15 cellular contexts compared by ENCODE assay signal in the genomic region with DNA sequence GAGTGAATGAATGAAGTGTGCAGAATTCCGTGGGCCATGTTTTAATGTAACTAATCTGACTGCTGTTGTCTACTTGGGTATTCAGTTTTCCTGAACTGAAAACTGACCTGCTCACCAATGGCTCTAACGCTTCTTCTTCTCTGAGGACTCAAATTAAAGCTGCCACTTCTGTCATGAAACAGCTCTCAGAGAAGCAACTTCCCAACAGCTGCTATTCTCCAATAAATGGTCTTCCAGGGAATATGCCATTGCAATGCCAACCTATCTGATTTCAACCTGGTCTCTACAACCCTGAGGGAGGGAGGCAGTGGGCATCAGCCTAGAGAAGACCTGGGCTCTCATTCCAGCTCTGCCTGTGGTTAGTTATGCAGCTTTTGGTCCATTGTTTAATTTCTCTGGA.
A peak's percentile ranks its signal among the peaks of the same experiment; 100 is the strongest.
DNase-seq lines count a peak whose midpoint lies in the region; ATAC-seq, FAIRE-seq and TF ChIP-seq lines count a peak whose summit lies in the region.
"Had no signal": no experiment of that assay in that cellular context is flagged by ENCODE, and none has a peak within 500 bp of the region (broad histone marks: within the 10 kb centered on the region; RNA-seq: fewer than 3 reads in every experiment).

No MANE protein-coding gene starts in this region.

- no peak overlapping the region for H3K4me3 Mint-ChIP-seq in neural progenitor cell
- H3K4me3 Mint-ChIP-seq: CD4-positive, CD25-positive, alpha-beta regulatory T cell; GM23338; IgD-negative memory B cell had no signal

- intact Hi-C loops in HepG2 (cut with micrococcal nuclease; ENCODE audit: unreplicated experiment) = no loop called here

- peak; percentile 22 for DNase-seq in NCI-H510A treated with DMSO at 0.1 percent for 48 hours (lab: John Stamatoyannopoulos, UW)
- no peak for DNase-seq in NCI-H510A (lab: John Stamatoyannopoulos, UW)
- peak; percentile 86 for DNase-seq in left kidney (ENCODE audit: low read depth, low spot score)
- no peak for DNase-seq in neural progenitor cell (ENCODE audit: low spot score)
- no peak for DNase-seq in SW480 (ENCODE audit: low spot score)
- DNase-seq in HepG2 (ENCODE audit: low spot score) = no peak
- DNase-seq: 8988T; CD4-positive, CD25-positive, alpha-beta regulatory T cell; DMS79; H7 had no signal

- H3K36me3 Mint-ChIP-seq in neural progenitor cell = peaks cover 3% of the 10 kb centered on the region
- H3K36me3 Mint-ChIP-seq: CD4-positive, CD25-positive, alpha-beta regulatory T cell; IgD-negative memory B cell had no signal

- no peak overlapping the region for H3K4me2 ChIP-seq in neural progenitor cell
- H3K4me2 ChIP-seq in HepG2 (ENCODE audit: low read depth, low read length) = no peak overlapping the region
- H3K4me2 ChIP-seq: BLaER1 treated with 17β-estradiol and CSF1 and Interleukin-3, amounts not matched to agents 10 nM and 100 nM; GM23338 had no signal

- WGBS in HepG2 (ENCODE audit: low lambda C conversion rate) = 48% methylated on average over 2 of the region's 2 CpGs

- POLR2A ChIA-PET in HepG2 (lab: Yijun Ruan, JAX) = no interaction called here

- H3K4me1 Mint-ChIP-seq in neural progenitor cell = peaks cover 53% of the 10 kb centered on the region
- H3K4me1 Mint-ChIP-seq: CD4-positive, CD25-positive, alpha-beta regulatory T cell; GM23338; IgD-negative memory B cell had no signal

- FAIRE-seq in HepG2 (lab: Jason Lieb, UNC) = no peak
- FAIRE-seq: GM12891 had no signal

- in situ Hi-C loops in HepG2 (cut with HindIII; ENCODE audit: extremely low pct_ligation_motif_present, low pct_unique_long_range_greater_than_20kb) = no loop called here

- H3K4me3 ChIP-seq in neural progenitor cell = no peak overlapping the region
- H3K4me3 ChIP-seq in HepG2 (replicated peaks in 1 of 3; ENCODE audit: insufficient read depth in 1 of 3, low read depth in 2 of 3, low read length in 3 of 3) = no peak overlapping the region
- H3K4me3 ChIP-seq: BLaER1 treated with 17β-estradiol and CSF1 and Interleukin-3, amounts not matched to agents 10 nM and 100 nM; GM23338 had no signal

- no peak overlapping the region for H3K27ac ChIP-seq in neural progenitor cell
- H3K27ac ChIP-seq in HepG2 (ENCODE audit: extremely low read length, insufficient read depth, low read length) = no peak overlapping the region
- H3K27ac ChIP-seq: BLaER1 treated with 17β-estradiol and CSF1 and Interleukin-3, amounts not matched to agents 10 nM and 100 nM had no signal

- H3F3A ChIP-seq in neural progenitor cell (ENCODE audit: low read depth) = no peaks in the 10 kb centered on the region

- H3K27me3 ChIP-seq in neural progenitor cell (no peaks in the 10 kb centered on the region), HepG2 (ENCODE audit: control insufficient read depth in 1 of 2, insufficient read depth in 2 of 2, low read length in 2 of 2) (peaks cover 0 to 19% of the 10 kb centered on the region in 2 experiments; a peak in 2 of 5 replicates)
- H3K27me3 ChIP-seq: BLaER1 treated with 17β-estradiol and CSF1 and Interleukin-3, amounts not matched to agents 10 nM and 100 nM had no signal

- H2AFZ ChIP-seq in neural progenitor cell (replicated peaks) = no peak overlapping the region
- H2AFZ ChIP-seq in HepG2 (ENCODE audit: low read length) = no peak overlapping the region
- H2AFZ ChIP-seq: GM23338 had no signal

- peak overlapping the region; percentile 99 for H3K27ac Mint-ChIP-seq in neural progenitor cell
- H3K27ac Mint-ChIP-seq: CD4-positive, CD25-positive, alpha-beta regulatory T cell; GM23338; IgD-negative memory B cell had no signal

- H3K4me1 ChIP-seq in neural progenitor cell = peaks cover 8% of the 10 kb centered on the region
- H3K4me1 ChIP-seq in HepG2 (ENCODE audit: insufficient read depth, low read length) = peaks cover 8% of the 10 kb centered on the region
- H3K4me1 ChIP-seq: BLaER1 treated with 17β-estradiol and CSF1 and Interleukin-3, amounts not matched to agents 10 nM and 100 nM had no signal

- TF ChIP-seq CTCF in neural progenitor cell (IDR thresholded peaks at IDR 0.05) (no peak), HepG2 (CRISPR knock-in tag; IDR thresholded peaks at IDR 0.05) (no peak)

- TF ChIP-seq RAD21 in HepG2 (CRISPR knock-in tag; IDR thresholded peaks at IDR 0.05) = no peak

- no TSS peak for BruUV-seq in HepG2 (replicated peaks; lab: Mats Ljungman, UMichigan)

- H3K36me3 ChIP-seq in neural progenitor cell (no peaks in the 10 kb centered on the region), HepG2 (replicated peaks in 1 of 2; ENCODE audit: control insufficient read depth in 1 of 2, insufficient read depth in 2 of 2, low read length in 2 of 2) (no peaks in the 10 kb centered on the region)
- H3K36me3 ChIP-seq: BLaER1 treated with 17β-estradiol and CSF1 and Interleukin-3, amounts not matched to agents 10 nM and 100 nM had no signal

- no peak overlapping the region for H3K9ac ChIP-seq in neural progenitor cell
- H3K9ac ChIP-seq in HepG2 (ENCODE audit: insufficient read depth, low read depth, low read length) = no peak overlapping the region
- H3K9ac ChIP-seq: BLaER1 treated with 17β-estradiol and CSF1 and Interleukin-3, amounts not matched to agents 10 nM and 100 nM had no signal

- H3K79me2 ChIP-seq in neural progenitor cell (ENCODE audit: low read depth) = no peaks in the 10 kb centered on the region
- H3K79me2 ChIP-seq in HepG2 (ENCODE audit: insufficient read depth, low read length) = no peaks in the 10 kb centered on the region

- H3K9me3 ChIP-seq in neural progenitor cell (ENCODE audit: low read depth) (peaks cover 7% of the 10 kb centered on the region), HepG2 (ENCODE audit: low read length) (no peaks in the 10 kb centered on the region)

- H4K20me1 ChIP-seq in neural progenitor cell (ENCODE audit: low read depth) (no peaks in the 10 kb centered on the region), HepG2 (ENCODE audit: insufficient read depth, low read length) (no peaks in the 10 kb centered on the region)
- H4K20me1 ChIP-seq: BLaER1 treated with 17β-estradiol and CSF1 and Interleukin-3, amounts not matched to agents 10 nM and 100 nM had no signal

- TF ChIP-seq POLR2A in HepG2 (IDR thresholded peaks at IDR 0.05; ENCODE audit: insufficient read depth in 1 of 2, low read depth in 2 of 2, low read length in 2 of 2) = no peak

- CTCF ChIA-PET in HepG2 (lab: Yijun Ruan, JAX; ENCODE audit: low intra/inter-chr PET ratio, low total read pairs) = no interaction called here

- peaks cover 5% of the 10 kb centered on the region for H3K27me3 Mint-ChIP-seq in neural progenitor cell (ENCODE audit: insufficient read depth, low read depth)

- ATAC-seq in SK-N-SH treated with all-trans-retinoic acid at 6 μM for 48 hours (no peak), HepG2 (no peak)
- ATAC-seq: GM23338 had no signal

- H3K9me3 Mint-ChIP-seq in neural progenitor cell = peaks cover 14% of the 10 kb centered on the region

- TF ChIP-seq EP300 in HepG2 (IDR thresholded peaks at IDR 0.05; ENCODE audit: low read depth in 2 of 2, low read length in 2 of 2) = no peak
- TF ChIP-seq EP300 in HepG2 (CRISPR knock-in tag; IDR thresholded peaks at IDR 0.05; ENCODE audit: borderline replicate concordance) = no peak

TF ChIP-seq in SK-N-SH treated with all-trans-retinoic acid at 6 μM for 48 hours, 23 proteins besides CTCF, POLR2A, EP300 and RAD21 (continues in another document):
- TF ChIP-seq ZNF70 (CRISPR knock-in tag; IDR thresholded peaks at IDR 0.05) (no peak), ZFP3 (CRISPR knock-in tag; IDR thresholded peaks at IDR 0.05) (no peak), ZFP30 (CRISPR knock-in tag; IDR thresholded peaks at IDR 0.05) (no peak), ARNTL (CRISPR knock-in tag; IDR thresholded peaks at IDR 0.05; ENCODE audit: borderline replicate concordance, low read depth) (no peak), RARB (CRISPR knock-in tag; IDR thresholded peaks at IDR 0.05) (no peak), PPARA (CRISPR knock-in tag; IDR thresholded peaks at IDR 0.05; ENCODE audit: borderline replicate concordance) (no peak)

TF ChIP-seq in HepG2, 621 proteins besides CTCF, POLR2A, EP300 and RAD21:
- TF ChIP-seq ZNF782 (CRISPR knock-in tag; IDR thresholded peaks at IDR 0.05; ENCODE audit: borderline replicate concordance) (no peak), ZNF432 (CRISPR knock-in tag; IDR thresholded peaks at IDR 0.05; ENCODE audit: borderline replicate concordance) (no peak), ZNF552 (CRISPR knock-in tag; IDR thresholded peaks at IDR 0.05; ENCODE audit: borderline replicate concordance) (no peak), PRMT3 (CRISPR knock-in tag; IDR thresholded peaks at IDR 0.05; ENCODE audit: borderline replicate concordance, low read depth) (no peak), ZSCAN12 (CRISPR knock-in tag; IDR thresholded peaks at IDR 0.05) (no peak), NR1H2 (CRISPR knock-in tag; IDR thresholded peaks at IDR 0.05; ENCODE audit: borderline replicate concordance, low read depth) (no peak), MAFF (IDR thresholded peaks at IDR 0.05; ENCODE audit: low read depth, low read length) (no peak), ZNF567 (CRISPR knock-in tag; IDR thresholded peaks at IDR 0.05; ENCODE audit: borderline replicate concordance) (no peak)
- TF ChIP-seq, protein P1, sequence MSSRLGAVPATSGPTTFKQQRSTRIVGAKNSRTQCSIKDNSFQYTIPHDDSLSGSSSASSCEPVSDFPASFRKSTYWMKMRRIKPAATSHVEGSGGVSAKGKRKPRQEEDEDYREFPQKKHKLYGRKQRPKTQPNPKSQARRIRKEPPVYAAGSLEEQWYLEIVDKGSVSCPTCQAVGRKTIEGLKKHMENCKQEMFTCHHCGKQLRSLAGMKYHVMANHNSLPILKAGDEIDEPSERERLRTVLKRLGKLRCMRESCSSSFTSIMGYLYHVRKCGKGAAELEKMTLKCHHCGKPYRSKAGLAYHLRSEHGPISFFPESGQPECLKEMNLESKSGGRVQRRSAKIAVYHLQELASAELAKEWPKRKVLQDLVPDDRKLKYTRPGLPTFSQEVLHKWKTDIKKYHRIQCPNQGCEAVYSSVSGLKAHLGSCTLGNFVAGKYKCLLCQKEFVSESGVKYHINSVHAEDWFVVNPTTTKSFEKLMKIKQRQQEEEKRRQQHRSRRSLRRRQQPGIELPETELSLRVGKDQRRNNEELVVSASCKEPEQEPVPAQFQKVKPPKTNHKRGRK (CRISPR knock-in tag; IDR thresholded peaks at IDR 0.05) = no peak

Comparison
In these comparisons a context has a peak if more than half of its experiments do, and no peak if none do; other contexts are left out.
1. DNase-seq: peak in NCI-H510A treated with DMSO at 0.1 percent for 48 hours (single experiment) and left kidney (single experiment); none in NCI-H510A (single experiment), neural progenitor cell (single experiment), SW480 (single experiment) and HepG2 (single experiment).